8 cellular contexts compared by ENCODE assay signal in the genomic region with DNA sequence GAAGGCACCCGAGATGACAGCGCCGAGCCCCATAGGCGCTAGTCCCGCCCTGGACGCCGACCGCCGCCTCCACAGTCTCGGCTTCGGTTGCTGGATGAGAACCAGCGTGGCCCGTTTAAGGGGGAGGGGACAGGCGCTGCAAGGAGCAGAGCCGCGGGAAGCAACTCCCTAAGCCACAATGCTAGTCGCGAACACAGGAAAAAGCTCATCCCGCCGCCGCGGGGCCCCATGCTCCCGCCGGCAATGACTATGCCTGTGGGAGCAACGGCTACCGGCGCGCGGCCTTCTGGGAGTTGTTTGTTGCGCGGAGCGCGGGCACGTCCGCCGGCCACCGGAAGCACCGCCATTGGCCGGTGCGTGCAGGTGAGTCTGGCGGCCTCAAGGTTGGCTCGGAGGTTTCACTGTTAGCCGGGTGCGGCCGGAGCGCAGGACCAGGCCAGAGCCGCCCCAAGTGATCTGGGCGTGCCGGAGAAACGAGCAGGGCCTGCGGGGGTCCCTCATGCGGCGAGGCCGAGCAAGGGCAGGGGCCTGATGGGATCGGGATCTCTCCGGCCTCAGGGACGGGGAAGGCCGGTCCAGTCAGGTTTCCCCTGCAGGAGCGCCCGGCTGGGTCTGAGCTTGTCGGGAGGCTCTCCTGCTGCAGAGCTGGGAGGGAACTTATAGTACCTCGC. TPM values are rescaled to one million over a fixed set of nuclear protein-coding genes. Genes with fewer than 3 reads are reported as not detected.
DNase-seq lines count a peak whose midpoint lies in the region; ATAC-seq and TF ChIP-seq lines count a peak whose summit lies in the region.

A gene (plus strand): TSS at position 331 of the 671 bp plus-strand sequence. CDS start 15,110 bp downstream, outside the sequence.

- POLR2A ChIA-PET in Panc1 (lab: Charles Lee), result interaction anchor here (0.8 kb wide), 1 partner anchor 46 kb away, joined by 9 read pairs; a partner anchor contains a TSS

- peaks cover 36% of the 10 kb centered on the region for H3K9me3 Mint-ChIP-seq in stimulated activated naive CD8-positive, alpha-beta T cell treated with anti-CD3 and anti-CD28 coated beads, Interleukin-15, Interleukin-2, amounts not matched to agents 100 ng/mL and 50 ng/mL, for 24 hours

- peak within 1 kb of the TSS; percentile 94 for H3K4me3 ChIP-seq in HUES6 (ENCODE audit: low read depth, low read length)
- H3K4me3 ChIP-seq in Panc1 (ENCODE audit: low read depth in 2 of 2, low read length in 2 of 2), result peak within 1 kb of the TSS; percentile 57 to 89
- peak within 1 kb of the TSS; percentile 72 for H3K4me3 ChIP-seq in neural cell (ENCODE audit: low read length)

- peak within 1 kb of the TSS; percentile 56 for H2AFZ ChIP-seq in neural cell (ENCODE audit: low read depth, low read length)

- CTCF ChIA-PET in Panc1 (lab: Charles Lee), result no interaction called here

- no peak for TF ChIP-seq EP300 in neural cell (conservative IDR thresholded peaks at IDR 0.05; ENCODE audit: poor library complexity, severe bottlenecking)

- H3K36me3 Mint-ChIP-seq in stimulated activated naive CD8-positive, alpha-beta T cell treated with anti-CD3 and anti-CD28 coated beads, Interleukin-15, Interleukin-2, amounts not matched to agents 100 ng/mL and 50 ng/mL, for 24 hours (ENCODE audit: low read depth), result peaks cover 69% of the 10 kb centered on the region

- H3K9ac ChIP-seq in HUES6 (ENCODE audit: low read length) (peak within 1 kb of the TSS; percentile 95), neural cell (ENCODE audit: low read length) (peak within 1 kb of the TSS; percentile 66)

- no peak within 1 kb of the TSS for H3K4me2 ChIP-seq in neural cell (ENCODE audit: low read length)

- H3K9me2 ChIP-seq in neural cell (ENCODE audit: insufficient read depth, low read length), result no peaks in the 10 kb centered on the region

- H3K36me3 ChIP-seq in HUES6 (ENCODE audit: control insufficient read depth, insufficient read depth, low read length) (peaks cover 42% of the 10 kb centered on the region), Panc1 (ENCODE audit: control insufficient read depth, insufficient read depth, low read length) (0 out of 2 replicates have a peak, but pooled peaks cover 14% of the 10 kb centered on the region), neural cell (ENCODE audit: insufficient read depth, low read length) (peaks cover 9% of the 10 kb centered on the region)

- H3K4me1 Mint-ChIP-seq in stimulated activated naive CD8-positive, alpha-beta T cell treated with anti-CD3 and anti-CD28 coated beads, Interleukin-15, Interleukin-2, amounts not matched to agents 100 ng/mL and 50 ng/mL, for 24 hours (ENCODE audit: low read depth), result peaks cover 30% of the 10 kb centered on the region

- peak; percentile 89 for ATAC-seq in GM19467 (IDR thresholded peaks at IDR 0.05; ENCODE audit: unreplicated experiment)
- ATAC-seq in Panc1, result peak; percentile 97

- peak within 1 kb of the TSS; percentile 93 for H3K27ac Mint-ChIP-seq in stimulated activated naive CD8-positive, alpha-beta T cell treated with anti-CD3 and anti-CD28 coated beads, Interleukin-15, Interleukin-2, amounts not matched to agents 100 ng/mL and 50 ng/mL, for 24 hours

- DNase-seq in COLO829 (ENCODE audit: low spot score) (peak; percentile 10), Panc1 (ENCODE audit: low read depth, low spot score) (no peak), fibroblast of the conjunctiva (ENCODE audit: low read depth) (peak; percentile 32)
- peak; percentile 36 for DNase-seq in activated effector memory CD4-positive, alpha-beta T cell treated with Interleukin-2 at 50 U/mL for 16 hours

- no peaks in the 10 kb centered on the region for H3F3A ChIP-seq in neural cell (ENCODE audit: insufficient read depth, low read length, poor library complexity, severe bottlenecking)

- in situ Hi-C loops in Panc1 (cut with HindIII; ENCODE audit: low pct_unique_long_range_greater_than_20kb, low sequenced_read_pairs), result no loop called here

- BruUV-seq in Panc1 (replicated peaks; lab: Mats Ljungman, UMichigan), result no TSS peak

- peaks cover 9% of the 10 kb centered on the region; the same call in 1 of the 2 replicates for H3K4me1 ChIP-seq in HUES6 (ENCODE audit: control insufficient read depth, insufficient read depth, low read length)
- peaks cover 5% of the 10 kb centered on the region; the same call in 1 of the 2 replicates for H3K4me1 ChIP-seq in Panc1 (ENCODE audit: control insufficient read depth, insufficient read depth, low read length)

- no peaks in the 10 kb centered on the region for H3K79me2 ChIP-seq in neural cell (replicated peaks; ENCODE audit: insufficient read depth, low read length)

- no peak for TF ChIP-seq RAD21 in neural cell (conservative IDR thresholded peaks at IDR 0.05)

- no peaks in the 10 kb centered on the region for H3K27me3 Mint-ChIP-seq in stimulated activated naive CD8-positive, alpha-beta T cell treated with anti-CD3 and anti-CD28 coated beads, Interleukin-15, Interleukin-2, amounts not matched to agents 100 ng/mL and 50 ng/mL, for 24 hours

- intact Hi-C loops in Panc1 (cut with micrococcal nuclease; ENCODE audit: unreplicated experiment), result no loop called here

- no peaks in the 10 kb centered on the region for H3K27me3 ChIP-seq in HUES6 (ENCODE audit: control insufficient read depth, insufficient read depth, low read length)
- H3K27me3 ChIP-seq in Panc1 (ENCODE audit: control insufficient read depth, insufficient read depth, low read length), result no peaks in the 10 kb centered on the region
- no peaks in the 10 kb centered on the region for H3K27me3 ChIP-seq in neural cell (ENCODE audit: insufficient read depth, low read depth, low read length)

- TF ChIP-seq CTCF in Panc1 (IDR thresholded peaks at IDR 0.05) (no peak), neural cell (IDR thresholded peaks at IDR 0.05; ENCODE audit: poor library complexity, severe bottlenecking) (peak; percentile 24)

- H3K9me3 ChIP-seq in HUES6 (ENCODE audit: control insufficient read depth, insufficient read depth, low read depth, low read length), result peaks cover 14% of the 10 kb centered on the region; the same call in 1 of the 2 replicates
- H3K9me3 ChIP-seq in Panc1 (ENCODE audit: control insufficient read depth, insufficient read depth, low read depth, low read length), result peaks cover 16% of the 10 kb centered on the region; the same call in 1 of the 2 replicates
- H3K9me3 ChIP-seq in neural cell (ENCODE audit: low read length), result peaks cover 30% of the 10 kb centered on the region

- H4K20me1 ChIP-seq in neural cell (ENCODE audit: insufficient read depth), result no peaks in the 10 kb centered on the region

- peak within 1 kb of the TSS; percentile 95 for H3K27ac ChIP-seq in HUES6 (ENCODE audit: low read depth, low read length)
- H3K27ac ChIP-seq in Panc1 (ENCODE audit: low read length), result peak within 1 kb of the TSS; percentile 92
- H3K27ac ChIP-seq in neural cell (ENCODE audit: low read length), result peak within 1 kb of the TSS; percentile 68

- peak within 1 kb of the TSS; percentile 94 for H3K4me3 Mint-ChIP-seq in stimulated activated naive CD8-positive, alpha-beta T cell treated with anti-CD3 and anti-CD28 coated beads, Interleukin-15, Interleukin-2, amounts not matched to agents 100 ng/mL and 50 ng/mL, for 24 hours

TF ChIP-seq in neural cell, 6 proteins besides CTCF, POLR2A, EP300 and RAD21:
- TF ChIP-seq TAF1 (IDR thresholded peaks at IDR 0.05; ENCODE audit: low read depth) (no peak), MXI1 (conservative IDR thresholded peaks at IDR 0.05; ENCODE audit: poor library complexity, severe bottlenecking) (peak; percentile 42), POLR2AphosphoS5 (IDR thresholded peaks at IDR 0.05) (peak; percentile 38)

RNA-seq across cellular contexts. Expression of the gene that starts here (rescaled TPM):
- total RNA-seq in Panc1 (2021; ENCODE audit: unreplicated experiment), result 48.5 TPM
- polyA plus RNA-seq in Panc1 (2012; ENCODE audit: insufficient read length), result 37.7 TPM
- 22.7 and 50.1 TPM in 2 replicates for polyA plus RNA-seq in neural cell
- 32.6 and 35.1 TPM in 2 replicates for polyA minus RNA-seq in neural cell
